In genomic region chr9:112075009-112075378, GRCh38 we compare ENCODE assay signal across 9 cellular contexts.
DNase-seq lines count a peak whose midpoint lies in the region; ATAC-seq and TF ChIP-seq lines count a peak whose summit lies in the region.
"Had no signal": no experiment of that assay in that cellular context is flagged by ENCODE, and none has a peak within 500 bp of the region (broad histone marks: within the 10 kb centered on the region; RNA-seq: fewer than 3 reads in every experiment).

No MANE protein-coding gene starts in this region.

- intact Hi-C loops in right cardiac atrium (cut with DNase I) = loop anchor here in 3 of 4 donors (2.0 to 10.0 kb wide), 3 partner anchors 180 to 316 kb away; partner anchors contain the start of gene UGCG (in 1 of the 3)

- H3K4me1 Mint-ChIP-seq in T-helper 17 cell = peaks cover 34% of the 10 kb centered on the region
- peaks cover 58% of the 10 kb centered on the region for H3K4me1 Mint-ChIP-seq in stimulated activated memory B cell treated with anti-CD40 and anti-IgM and Interleukin-4, amounts not matched to agents 10 μg/mL and 1 μg/mL and 100 μg/mL, for 72 hours

- no peak overlapping the region for H2AFZ ChIP-seq in DND-41 (ENCODE audit: low read depth, low read length)

- H3K4me1 ChIP-seq in DND-41 (ENCODE audit: insufficient read depth, low read length) = peaks cover 9% of the 10 kb centered on the region
- H3K4me1 ChIP-seq in right cardiac atrium (ENCODE audit: control insufficient read depth, insufficient read depth, low read length) = peaks cover 5% of the 10 kb centered on the region

- ATAC-seq in DND-41 (ENCODE audit: insufficient read depth, low read depth) (peak; percentile 31; the same call in 1 of the 3 replicates), T-helper 17 cell (no peak), right cardiac atrium (no peak), HG03159 (IDR thresholded peaks at IDR 0.05; ENCODE audit: unreplicated experiment) (no peak)
- ATAC-seq in stimulated activated memory B cell treated with anti-CD40 and anti-IgM and Interleukin-4, amounts not matched to agents 10 μg/mL and 1 μg/mL and 100 μg/mL, for 72 hours = no peak

- TF ChIP-seq CTCF in DND-41 (IDR thresholded peaks at IDR 0.05; ENCODE audit: borderline replicate concordance, extremely low read depth, low read length, poor library complexity, severe bottlenecking) = no peak

- H3K9me3 ChIP-seq in DND-41 (ENCODE audit: insufficient read depth, low read length, severe bottlenecking) = no peaks in the 10 kb centered on the region
- H3K9me3 ChIP-seq in T-helper 17 cell (ENCODE audit: control insufficient read depth, low read length, poor library complexity, severe bottlenecking) = no peaks in the 10 kb centered on the region
- no peaks in the 10 kb centered on the region for H3K9me3 ChIP-seq in right cardiac atrium (ENCODE audit: control insufficient read depth, low read length)

- H3K9ac ChIP-seq in DND-41 (ENCODE audit: low read depth, low read length) = no peak overlapping the region

- no peaks in the 10 kb centered on the region for H3K36me3 ChIP-seq in DND-41 (ENCODE audit: insufficient read depth, low read length)

- H3K36me3 Mint-ChIP-seq in T-helper 17 cell (ENCODE audit: low read depth) = peaks cover 9% of the 10 kb centered on the region
- H3K36me3 Mint-ChIP-seq in stimulated activated memory B cell treated with anti-CD40 and anti-IgM and Interleukin-4, amounts not matched to agents 10 μg/mL and 1 μg/mL and 100 μg/mL, for 72 hours = peaks cover 15% of the 10 kb centered on the region

- no peaks in the 10 kb centered on the region for H3K9me3 Mint-ChIP-seq in stimulated activated memory B cell treated with anti-CD40 and anti-IgM and Interleukin-4, amounts not matched to agents 10 μg/mL and 1 μg/mL and 100 μg/mL, for 72 hours
- H3K9me3 Mint-ChIP-seq: activated CD4-positive, alpha-beta memory T cell treated with anti-CD3 and anti-CD28 coated beads, Interleukin-2, amount 10 ng/mL, durations not matched to agents 7 days and 5 days; immature natural killer cell had no signal

- H3K27ac ChIP-seq in DND-41 (ENCODE audit: low read length) (no peak overlapping the region), right cardiac atrium (ENCODE audit: low read length) (peak overlapping the region; percentile 19)

- DNase-seq in DND-41 = no peak
- no peak for DNase-seq in T-helper 17 cell
- DNase-seq in right cardiac atrium = no peak
- no peak for DNase-seq in kidney glomerular epithelial cell (lab: John Stamatoyannopoulos, UW)
- DNase-seq in DMS114 treated with DMSO at 0.1 percent for 48 hours (lab: John Stamatoyannopoulos, UW; ENCODE audit: unreplicated experiment) = no peak

- H3K79me2 ChIP-seq in DND-41 (ENCODE audit: insufficient read depth, low read length) = no peaks in the 10 kb centered on the region

- H3K27ac Mint-ChIP-seq in T-helper 17 cell = peak overlapping the region; percentile 54
- H3K27ac Mint-ChIP-seq in stimulated activated memory B cell treated with anti-CD40 and anti-IgM and Interleukin-4, amounts not matched to agents 10 μg/mL and 1 μg/mL and 100 μg/mL, for 72 hours = peak overlapping the region; percentile 91
- H3K27ac Mint-ChIP-seq: activated CD4-positive, alpha-beta memory T cell treated with anti-CD3 and anti-CD28 coated beads, Interleukin-2, amount 10 ng/mL, durations not matched to agents 7 days and 5 days had no signal

- no peak overlapping the region for H3K4me2 ChIP-seq in DND-41 (ENCODE audit: insufficient read depth, low read length)

- H3K4me3 Mint-ChIP-seq in T-helper 17 cell = no peak overlapping the region
- H3K4me3 Mint-ChIP-seq in stimulated activated memory B cell treated with anti-CD40 and anti-IgM and Interleukin-4, amounts not matched to agents 10 μg/mL and 1 μg/mL and 100 μg/mL, for 72 hours = no peak overlapping the region
- H3K4me3 Mint-ChIP-seq: activated CD4-positive, alpha-beta memory T cell treated with anti-CD3 and anti-CD28 coated beads, Interleukin-2, amount 10 ng/mL, durations not matched to agents 7 days and 5 days; immature natural killer cell had no signal

- H3K27me3 ChIP-seq in DND-41 (ENCODE audit: insufficient read depth, low read length, poor library complexity) = no peaks in the 10 kb centered on the region
- H3K27me3 ChIP-seq in right cardiac atrium (ENCODE audit: control insufficient read depth, insufficient read depth) = no peaks in the 10 kb centered on the region

- WGBS in right cardiac atrium = 22% methylated on average over 2 of the region's 2 CpGs

- H3K4me3 ChIP-seq in DND-41 (ENCODE audit: low read depth in 1 of 2, low read length in 2 of 2) (no peak overlapping the region), right cardiac atrium (ENCODE audit: low read length) (no peak overlapping the region)

- H4K20me1 ChIP-seq in DND-41 (ENCODE audit: insufficient read depth, low read length) = no peaks in the 10 kb centered on the region

- no peaks in the 10 kb centered on the region for H3K27me3 Mint-ChIP-seq in T-helper 17 cell
- no peaks in the 10 kb centered on the region for H3K27me3 Mint-ChIP-seq in stimulated activated memory B cell treated with anti-CD40 and anti-IgM and Interleukin-4, amounts not matched to agents 10 μg/mL and 1 μg/mL and 100 μg/mL, for 72 hours
